ENCODE assay signal across 8 cellular contexts in genomic region chrX:13658602-13659001, GRCh38. TPM values are rescaled to one million over a fixed set of nuclear protein-coding genes. Genes with fewer than 3 reads are reported as not detected.
A peak's percentile ranks its signal among the peaks of the same experiment; 100 is the strongest.
DNase-seq lines count a peak whose midpoint lies in the region; ATAC-seq and TF ChIP-seq lines count a peak whose summit lies in the region.

No MANE protein-coding gene starts in this region.

- no peak for TF ChIP-seq CTCF in HEK293 (tag by site-specific recombination; IDR thresholded peaks at IDR 0.05)
- TF ChIP-seq CTCF in Peyer's patch (IDR thresholded peaks at IDR 0.05) = peak; percentile 59 to 80 (median 73)

- H3K4me1 ChIP-seq in HEK293 (ENCODE audit: control insufficient read depth, insufficient read depth, low read length) (no peaks in the 10 kb centered on the region; the same call in 1 of the 2 replicates), Peyer's patch (peaks cover 0 to 4% (median 0%) of the 10 kb centered on the region in 4 donors)

- CTCF ChIA-PET in HEK293 (lab: Yijun Ruan, JAX) = interaction anchor here (1.0 to 1.6 kb wide), 13 partner anchors 10 to 116 kb away, joined by 3 to 12 read pairs (median 4); no protein-coding TSS in a partner anchor

- H3K36me3 ChIP-seq in HEK293 (ENCODE audit: control insufficient read depth in 2 of 2, insufficient read depth in 1 of 2, low read length in 2 of 2) (peaks cover 9 to 22% of the 10 kb centered on the region in 2 experiments), Peyer's patch (no peaks in the 10 kb centered on the region)

- no peak for ATAC-seq in HG03432 (IDR thresholded peaks at IDR 0.05; ENCODE audit: unreplicated experiment)

- in situ Hi-C loops in Caki2 (cut with HindIII; ENCODE audit: low pct_unique_long_range_greater_than_20kb, low sequenced_read_pairs) = no loop called here

- POLR2A ChIA-PET in HEK293 (lab: Yijun Ruan, JAX) = interaction anchor here (0.8 to 1.1 kb wide), 2 partner anchors 34 to 35 kb away, joined by 3 to 5 read pairs; no protein-coding TSS in a partner anchor

- H3K4me3 ChIP-seq in HEK293 (ENCODE audit: low read depth, low read length) (no peak overlapping the region), Peyer's patch (no peak overlapping the region)

- no peak for TF ChIP-seq POLR2A in Peyer's patch (IDR thresholded peaks at IDR 0.05)

- no peaks in the 10 kb centered on the region for H3K27me3 ChIP-seq in Peyer's patch

- H3K27ac ChIP-seq in HEK293 (ENCODE audit: extremely low read depth, low read depth, low read length) (no peak overlapping the region), Peyer's patch (peak overlapping the region in 1 of 4 donors; percentile 35)

- H3K9me3 ChIP-seq in HEK293 (ENCODE audit: control insufficient read depth, insufficient read depth, low read depth, low read length) = no peaks in the 10 kb centered on the region
- H3K9me3 ChIP-seq in Peyer's patch = no peaks in the 10 kb centered on the region

- peak; percentile 34 for DNase-seq in Caki2 (ENCODE audit: low read depth)
- no peak for DNase-seq in Peyer's patch
- DNase-seq in dedifferentiated amniotic fluid mesenchymal stem cell (ENCODE audit: extremely low spot score) = peak; percentile 74
- DNase-seq in medulla oblongata (ENCODE audit: extremely low spot score) = peak; percentile 79
- no peak for DNase-seq in foreskin melanocyte
- no peak for DNase-seq in ureter (ENCODE audit: low spot score)

TF ChIP-seq in HEK293, 187 proteins besides CTCF, POLR2A, EP300 and RAD21:
- TF ChIP-seq SCRT1 (tag by site-specific recombination; IDR thresholded peaks at IDR 0.05; ENCODE audit: borderline replicate concordance) = no peak
- TF ChIP-seq ZNF654 (tag by site-specific recombination; IDR thresholded peaks at IDR 0.05; ENCODE audit: low read depth) = peak; percentile 76
- peak; percentile 99 for TF ChIP-seq ZNF660 (tag by site-specific recombination; IDR thresholded peaks at IDR 0.05)
- TF ChIP-seq ZNF112 (tag by site-specific recombination; IDR thresholded peaks at IDR 0.05) = no peak
- TF ChIP-seq ZNF26 (tag by site-specific recombination; IDR thresholded peaks at IDR 0.05) = no peak
- peak; percentile 48 for TF ChIP-seq PRDM6 (tag by site-specific recombination; IDR thresholded peaks at IDR 0.05)

RNA-seq across cellular contexts. Expression of gene TCEANC, which starts 5.7 kb away (rescaled TPM):
- 4.1 and 11.2 TPM in 2 replicates for total RNA-seq in Caki2 (2014; rRNA removed; shearing (Covaris generic); ENCODE audit: low replicate concordance)
- 1 to 10 TPM; 2.8 to 9.1 (median 5.8) TPM for total RNA-seq in Peyer's patch
- 3.4 TPM for total RNA-seq in ureter

RNA-seq across cellular contexts. Expression of gene RAB9A, which starts 30.3 kb away (rescaled TPM):
- 100 and 135 TPM in 2 replicates for total RNA-seq in Caki2 (2014; rRNA removed; shearing (Covaris generic); ENCODE audit: low replicate concordance)
- total RNA-seq in Peyer's patch (10 to 100 TPM in 3 of 4 donors, 1 to 10 TPM in 1; 8.9 to 56.9 (median 12.8) TPM), ureter (25.1 TPM)

Comparison
In these comparisons a context has a peak if more than half of its experiments do, and no peak if none do; other contexts are left out.
1. DNase-seq: peak in Caki2 (single experiment), dedifferentiated amniotic fluid mesenchymal stem cell (single experiment) and medulla oblongata (single experiment); none in Peyer's patch (0 of 3), foreskin melanocyte (single experiment) and ureter (single experiment).